ENCODE assay signal across 8 cellular contexts in genomic region chr17:47948706-47949196, GRCh38. TPM values are rescaled to one million over a fixed set of nuclear protein-coding genes. Genes with fewer than 3 reads are reported as not detected.
DNase-seq lines count a peak whose midpoint lies in the region; ATAC-seq and TF ChIP-seq lines count a peak whose summit lies in the region.
"Had no signal": no experiment of that assay in that cellular context is flagged by ENCODE, and none has a peak within 500 bp of the region (broad histone marks: within the 10 kb centered on the region; RNA-seq: fewer than 3 reads in every experiment).

No MANE protein-coding gene starts in this region.

- H3K36me3 ChIP-seq in WERI-Rb-1 = no peaks in the 10 kb centered on the region
- H3K36me3 ChIP-seq in spleen = peaks cover 0 to 50% (median 13%) of the 10 kb centered on the region in 6 donors

- peak overlapping the region; percentile 10 for H3K27ac ChIP-seq in WERI-Rb-1
- peak overlapping the region in 5 of 8 donors; percentile 14 to 82 (median 73) for H3K27ac ChIP-seq in spleen

- WGBS in spleen, 5 donors = 43 to 63% (median 54%) methylated on average over 5 of the region's 5 CpGs

- H3K27me3 ChIP-seq in WERI-Rb-1 (ENCODE audit: insufficient read depth, low read depth, severe bottlenecking) = no peaks in the 10 kb centered on the region
- no peaks in the 10 kb centered on the region for H3K27me3 ChIP-seq in spleen (replicated peaks in 1 of 7)

- TF ChIP-seq CTCF in WERI-Rb-1 (IDR thresholded peaks at IDR 0.05; ENCODE audit: low read depth, low read length) (peak; percentile 79), spleen (IDR thresholded peaks at IDR 0.05 in 8 of 11, conservative IDR thresholded peaks at IDR 0.05 in 3 of 11) (no peak)

- no peak for TF ChIP-seq POLR2A in spleen (IDR thresholded peaks at IDR 0.05)

- H3K4me3 ChIP-seq in WERI-Rb-1 (ENCODE audit: low read depth, low read length) = peak overlapping the region; percentile 34
- H3K4me3 ChIP-seq in spleen = peak overlapping the region in 1 of 8 donors; percentile 61

- H3K9me3 ChIP-seq in WERI-Rb-1 (ENCODE audit: severe bottlenecking) (no peaks in the 10 kb centered on the region), spleen (no peaks in the 10 kb centered on the region)

- DNase-seq in HT1080 (ENCODE audit: low read depth) = peak; percentile 74
- DNase-seq in WERI-Rb-1 = peak; percentile 75
- peak; percentile 35 for DNase-seq in glomerular visceral epithelial cell (ENCODE audit: extremely low spot score)
- no peak for DNase-seq in spleen
- DNase-seq in stimulated activated CD4-positive, alpha-beta T cell treated with anti-CD3 and anti-CD28 coated beads, Interleukin-4, amount 100 ng/mL, for 1 hour = no peak
- no peak for DNase-seq in amniotic stem cell (lab: John Stamatoyannopoulos, UW)

- no peak for ATAC-seq in HG03097 (IDR thresholded peaks at IDR 0.05; ENCODE audit: low FRiP score, unreplicated experiment)

- H3K4me1 ChIP-seq in spleen = peaks cover 9 to 56% (median 34%) of the 10 kb centered on the region in 6 donors

- intact Hi-C loops in spleen (cut with DNase I; ENCODE audit: low total_unique reads) = no loop called here

RNA-seq across cellular contexts. Expression of gene PNPO, which starts 7.4 kb away (rescaled TPM):
- total RNA-seq in HT1080 (2014; rRNA removed; shearing (Covaris generic)) = 42.5 and 55.6 TPM in 2 replicates
- polyA plus RNA-seq in HT1080 (2015; cell fraction: cytosol; rRNA removed) = 61.2 and 72.9 TPM in 2 replicates
- 46.8 and 47.9 TPM in 2 replicates for polyA plus RNA-seq in HT1080 (2015; cell fraction: nucleus; rRNA removed)
- 10 to 100 TPM; 23.6 to 28.9 (median 28.1) TPM for total RNA-seq in spleen
- 10 to 100 TPM in 1 of 3 donors, 1 to 10 TPM in 2; 6.1 to 13.0 (median 8.5) TPM for polyA plus RNA-seq in spleen

RNA-seq across cellular contexts. Expression of gene PRR15L, which starts 8.9 kb away (rescaled TPM):
- not detected in 2 replicates for total RNA-seq in HT1080 (2014; rRNA removed; shearing (Covaris generic))
- polyA plus RNA-seq in HT1080 (2015; cell fraction: cytosol; rRNA removed) = not detected in 2 replicates
- polyA plus RNA-seq in HT1080 (2015; cell fraction: nucleus; rRNA removed) = not detected in 2 replicates
- total RNA-seq in spleen = not detected
- polyA plus RNA-seq in spleen = under 1 TPM in 1 of 3 donors, not detected in 2; 0.16 TPM
- total RNA-seq: fibroblast of villous mesenchyme had no signal

RNA-seq across cellular contexts. Expression of gene CDK5RAP3, which starts 22.2 kb away (rescaled TPM):
- 50.0 and 53.1 TPM in 2 replicates for total RNA-seq in HT1080 (2014; rRNA removed; shearing (Covaris generic))
- polyA plus RNA-seq in HT1080 (2015; cell fraction: cytosol; rRNA removed) = 42.2 and 46.1 TPM in 2 replicates
- 341 and 378 TPM in 2 replicates for polyA plus RNA-seq in HT1080 (2015; cell fraction: nucleus; rRNA removed)
- total RNA-seq in spleen = 100 to 1,000 TPM; 216 to 380 (median 235) TPM
- 1,000 to 10,000 TPM in 1 of 3 donors, 100 to 1,000 TPM in 2; 328 to 1,020 (median 665) TPM for polyA plus RNA-seq in spleen

RNA-seq across cellular contexts. Expression of gene SP2, which starts 52.7 kb away (rescaled TPM):
- total RNA-seq in HT1080 (2014; rRNA removed; shearing (Covaris generic)) = 1.6 and 3.4 TPM in 2 replicates
- polyA plus RNA-seq in HT1080 (2015; cell fraction: cytosol; rRNA removed) = 14.7 and 16.3 TPM in 2 replicates
- 8.9 and 11.5 TPM in 2 replicates for polyA plus RNA-seq in HT1080 (2015; cell fraction: nucleus; rRNA removed)
- 10 to 100 TPM; 11.9 to 22.6 (median 18.2) TPM for total RNA-seq in spleen
- 10 to 100 TPM in 1 of 3 donors, 1 to 10 TPM in 2; 4.5 to 10.7 (median 5.5) TPM for polyA plus RNA-seq in spleen

Comparison
In these comparisons a context has a peak if more than half of its experiments do, and no peak if none do; other contexts are left out.
1. DNase-seq: peak in HT1080 (single experiment), WERI-Rb-1 (single experiment) and glomerular visceral epithelial cell (single experiment); none in spleen (single experiment), stimulated activated CD4-positive, alpha-beta T cell treated with anti-CD3 and anti-CD28 coated beads, Interleukin-4, amount 100 ng/mL, for 1 hour (single experiment) and amniotic stem cell (single experiment).